In genomic region chr7:30065746-30066145, GRCh38 we compare ENCODE assay signal across 23 cellular contexts. TPM values are rescaled to one million over a fixed set of nuclear protein-coding genes. Genes with fewer than 3 reads are reported as not detected.
A peak's percentile ranks its signal among the peaks of the same experiment; 100 is the strongest.
DNase-seq lines count a peak whose midpoint lies in the region; ATAC-seq, FAIRE-seq and TF ChIP-seq lines count a peak whose summit lies in the region.
"Had no signal": no experiment of that assay in that cellular context is flagged by ENCODE, and none has a peak within 500 bp of the region (broad histone marks: within the 10 kb centered on the region; RNA-seq: fewer than 3 reads in every experiment).

No MANE protein-coding gene starts in this region.

- peak; percentile 75 for ATAC-seq in esophagus mucosa
- ATAC-seq in stimulated activated effector memory CD8-positive, alpha-beta T cell treated with anti-CD3 and anti-CD28 coated beads, Interleukin-12 subunit alpha, Interleukin-12 subunit beta, amount 100 ng/mL, for 72 hours, result no peak
- ATAC-seq in GM21360 (IDR thresholded peaks at IDR 0.05; ENCODE audit: unreplicated experiment), result no peak
- ATAC-seq in GM18870 (IDR thresholded peaks at IDR 0.05; ENCODE audit: unreplicated experiment), result no peak
- ATAC-seq in HG03135 (IDR thresholded peaks at IDR 0.05; ENCODE audit: unreplicated experiment), result no peak
- ATAC-seq: CD8-positive, alpha-beta T cell; GM12878 had no signal

- no CpG with 5 or more reads among the region's 3 CpGs for WGBS in trophoblast cell (ENCODE audit: extremely low coverage, insufficient coverage, insufficient read length)

- no peaks in the 10 kb centered on the region for H3K9me3 ChIP-seq in trophoblast cell (ENCODE audit: insufficient read depth, low read depth, low read length)
- H3K9me3 ChIP-seq: BLaER1, Caco-2, HAP-1 had no signal

- no peaks in the 10 kb centered on the region for H3K79me1 ChIP-seq in trophoblast cell (ENCODE audit: low read length)

- no peak overlapping the region for H3K14ac ChIP-seq in trophoblast cell (ENCODE audit: low read length)

- no peak overlapping the region for H3K18ac ChIP-seq in trophoblast cell (ENCODE audit: low read length)

- H3K36me3 ChIP-seq in bronchial epithelial cell (ENCODE audit: control insufficient read depth, insufficient read depth, low read length), result peaks cover 2% of the 10 kb centered on the region
- H3K36me3 ChIP-seq in trophoblast cell (ENCODE audit: control insufficient read depth in 1 of 2, insufficient read depth in 2 of 2, low read length in 2 of 2), result peaks cover 7 to 26% of the 10 kb centered on the region in 2 experiments

- DNase-seq in HPDE6-E6E7 (ENCODE audit: extremely low spot score), result peak; percentile 27
- peak; percentile 61 for DNase-seq in bronchial epithelial cell (ENCODE audit: low read depth)
- peak; percentile 45 to 63 for DNase-seq in trophoblast cell
- no peak for DNase-seq in stimulated activated effector memory CD8-positive, alpha-beta T cell treated with anti-CD3 and anti-CD28 coated beads, Interleukin-12 subunit alpha, Interleukin-12 subunit beta, amount 100 ng/mL, for 72 hours (ENCODE audit: low spot score in 2 of 2)
- DNase-seq: Caco-2; CD4-positive, CD25-positive, alpha-beta regulatory T cell; CD8-positive, alpha-beta T cell; DMS 273 treated with DMSO at 0.1 percent for 48 hours; DMS79; EL; GDM1; GOT3; HFFc6 had no signal

- no peak overlapping the region for H3K4me2 ChIP-seq in trophoblast cell (ENCODE audit: low read length)
- H3K4me2 ChIP-seq: BLaER1 had no signal

- H3K27ac ChIP-seq in trophoblast cell (ENCODE audit: low read depth, low read length), result no peak overlapping the region
- H3K27ac ChIP-seq: BLaER1, C4-2B had no signal

- no peak overlapping the region for H3K27ac Mint-ChIP-seq in stimulated activated effector memory CD8-positive, alpha-beta T cell treated with anti-CD3 and anti-CD28 coated beads, Interleukin-12 subunit alpha, Interleukin-12 subunit beta, amount 100 ng/mL, for 72 hours
- H3K27ac Mint-ChIP-seq: B cell; CD4-positive, CD25-positive, alpha-beta regulatory T cell; CD8-positive, alpha-beta T cell; HFFc6 had no signal

- no peak overlapping the region for H2BK120ac ChIP-seq in trophoblast cell (ENCODE audit: insufficient read depth, low read length, poor library complexity)

- H4K91ac ChIP-seq in trophoblast cell (ENCODE audit: low read depth, low read length), result no peak overlapping the region

- H2AFZ ChIP-seq in trophoblast cell (ENCODE audit: insufficient read depth, low read length, poor library complexity), result no peak overlapping the region

- no peak overlapping the region for H3K4me3 Mint-ChIP-seq in stimulated activated effector memory CD8-positive, alpha-beta T cell treated with anti-CD3 and anti-CD28 coated beads, Interleukin-12 subunit alpha, Interleukin-12 subunit beta, amount 100 ng/mL, for 72 hours
- H3K4me3 Mint-ChIP-seq: B cell; CD4-positive, CD25-positive, alpha-beta regulatory T cell; CD8-positive, alpha-beta T cell; HFFc6 had no signal

- H3K23ac ChIP-seq in trophoblast cell (ENCODE audit: low read length), result no peak overlapping the region

- H3K79me2 ChIP-seq in trophoblast cell (ENCODE audit: control insufficient read depth, insufficient read depth, low read length, poor library complexity), result no peaks in the 10 kb centered on the region

- H3K9ac ChIP-seq in trophoblast cell (ENCODE audit: low read length), result no peak overlapping the region
- H3K9ac ChIP-seq: BLaER1 had no signal

- no peaks in the 10 kb centered on the region for H3K4me1 Mint-ChIP-seq in stimulated activated effector memory CD8-positive, alpha-beta T cell treated with anti-CD3 and anti-CD28 coated beads, Interleukin-12 subunit alpha, Interleukin-12 subunit beta, amount 100 ng/mL, for 72 hours

- H2BK12ac ChIP-seq in trophoblast cell (ENCODE audit: low read length), result no peak overlapping the region

- no peak overlapping the region for H2AK5ac ChIP-seq in trophoblast cell (ENCODE audit: low read length)

- H3K9me3 Mint-ChIP-seq in stimulated activated effector memory CD8-positive, alpha-beta T cell treated with anti-CD3 and anti-CD28 coated beads, Interleukin-12 subunit alpha, Interleukin-12 subunit beta, amount 100 ng/mL, for 72 hours, result no peaks in the 10 kb centered on the region
- H3K9me3 Mint-ChIP-seq: CD4-positive, CD25-positive, alpha-beta regulatory T cell; CD8-positive, alpha-beta T cell; HFFc6 had no signal

- no peak overlapping the region for H3K4ac ChIP-seq in trophoblast cell (ENCODE audit: low read depth, low read length)

- TF ChIP-seq CTCF in bronchial epithelial cell (IDR thresholded peaks at IDR 0.05; ENCODE audit: insufficient read depth, low read length, severe bottlenecking), result no peak

- no peak overlapping the region for H3K4me3 ChIP-seq in bronchial epithelial cell (ENCODE audit: low read depth, low read length)
- no peak overlapping the region for H3K4me3 ChIP-seq in trophoblast cell (ENCODE audit: low read depth, low read length)
- H3K4me3 ChIP-seq: BLaER1, GM12878, HAP-1 had no signal

- H3K4me1 ChIP-seq in trophoblast cell (ENCODE audit: control insufficient read depth in 1 of 2, insufficient read depth in 2 of 2, low read length in 2 of 2), result peaks cover 4 to 5% of the 10 kb centered on the region in 2 experiments
- H3K4me1 ChIP-seq: BLaER1, Caco-2, HAP-1 had no signal

- H3K36me3 Mint-ChIP-seq in stimulated activated effector memory CD8-positive, alpha-beta T cell treated with anti-CD3 and anti-CD28 coated beads, Interleukin-12 subunit alpha, Interleukin-12 subunit beta, amount 100 ng/mL, for 72 hours, result peaks cover 20% of the 10 kb centered on the region

- no peak overlapping the region for H4K12ac ChIP-seq in trophoblast cell (ENCODE audit: low read depth, low read length)

- H3K27me3 ChIP-seq in bronchial epithelial cell (ENCODE audit: control insufficient read depth, insufficient read depth, low read length), result no peaks in the 10 kb centered on the region
- H3K27me3 ChIP-seq in trophoblast cell (ENCODE audit: insufficient read depth, low read length), result no peaks in the 10 kb centered on the region
- H3K27me3 ChIP-seq: BLaER1 had no signal

- no peak overlapping the region for H4K8ac ChIP-seq in trophoblast cell (ENCODE audit: low read depth, low read length)

- FAIRE-seq in bronchial epithelial cell (lab: Jason Lieb, UNC), result no peak
- FAIRE-seq: GM12878, H54 had no signal

- no peak overlapping the region for H2BK5ac ChIP-seq in trophoblast cell (ENCODE audit: low read depth, low read length, poor library complexity)

RNA-seq across cellular contexts. Expression of gene PLEKHA8, which starts 37.5 kb away (rescaled TPM):
- 17.0 and 17.1 TPM in 2 replicates for total RNA-seq in bronchial epithelial cell
- 5.7 TPM for total RNA-seq in esophagus mucosa
- 18.2 and 18.6 TPM in 2 replicates for polyA plus RNA-seq in trophoblast cell (2013)

RNA-seq across cellular contexts. Expression of gene FKBP14, which starts 39.2 kb away (rescaled TPM):
- total RNA-seq in bronchial epithelial cell (20.0 and 20.5 TPM in 2 replicates), esophagus mucosa (7.6 TPM)
- polyA plus RNA-seq in trophoblast cell (2013), result 41.6 and 44.7 TPM in 2 replicates

Comparison
In these comparisons a context has a peak if more than half of its experiments do, and no peak if none do; other contexts are left out.
1. DNase-seq: peak in HPDE6-E6E7 (single experiment), bronchial epithelial cell (single experiment) and trophoblast cell (2 of 2); none in stimulated activated effector memory CD8-positive, alpha-beta T cell treated with anti-CD3 and anti-CD28 coated beads, Interleukin-12 subunit alpha, Interleukin-12 subunit beta, amount 100 ng/mL, for 72 hours (0 of 2).